9 cellular contexts compared by ENCODE assay signal in the genomic region with DNA sequence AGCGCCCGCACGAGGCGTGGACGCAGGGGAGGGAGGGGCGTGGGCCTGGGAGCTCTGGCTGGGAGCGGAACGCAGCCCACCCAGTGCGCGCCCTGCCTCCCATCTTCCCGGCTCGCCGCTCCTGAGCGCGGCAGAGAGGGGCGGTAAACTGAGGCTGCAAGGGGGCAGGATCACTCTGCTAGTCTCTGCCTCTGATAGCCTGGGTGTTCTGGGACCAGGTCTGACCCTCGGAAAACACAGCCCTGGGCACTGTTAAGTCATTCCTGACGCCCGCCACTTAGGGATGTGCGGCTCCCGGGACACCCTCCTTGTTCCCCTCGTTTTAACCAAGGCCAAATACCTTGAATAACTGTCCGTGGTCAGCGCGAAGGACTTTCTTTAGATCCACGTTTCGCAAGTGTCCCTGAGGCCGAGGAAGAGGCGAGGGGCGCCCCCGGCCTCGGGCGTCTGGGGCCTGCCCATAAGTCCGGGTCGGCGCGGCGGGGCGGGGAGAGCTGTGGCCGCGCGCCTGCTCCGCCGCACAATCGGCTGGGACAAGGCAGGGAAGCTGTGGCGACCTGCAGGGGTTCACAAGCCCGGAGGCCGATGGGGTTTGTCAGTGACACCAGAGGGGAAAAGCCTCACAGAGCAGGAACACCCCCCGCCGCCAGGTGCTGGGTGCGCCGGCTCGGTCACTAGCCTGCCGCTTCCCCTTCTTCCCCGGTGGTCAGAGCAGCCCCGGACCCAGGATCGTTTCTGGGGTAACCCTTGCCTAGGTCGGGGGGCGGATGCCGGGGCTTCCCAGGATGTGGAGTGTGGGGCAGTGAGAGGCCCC. TPM values are rescaled to one million over a fixed set of nuclear protein-coding genes. Genes with fewer than 3 reads are reported as not detected.
DNase-seq lines count a peak whose midpoint lies in the region; ATAC-seq and TF ChIP-seq lines count a peak whose summit lies in the region.
"Had no signal": no experiment of that assay in that cellular context is flagged by ENCODE, and none has a peak within 500 bp of the region (broad histone marks: within the 10 kb centered on the region; RNA-seq: fewer than 3 reads in every experiment).

No MANE protein-coding gene starts in this region.

- peaks cover 18% of the 10 kb centered on the region for H3K4me1 Mint-ChIP-seq in GM23338

- no peaks in the 10 kb centered on the region for H3K9me2 ChIP-seq in GM23338 (ENCODE audit: insufficient read depth)

- no peaks in the 10 kb centered on the region for H3K9me3 ChIP-seq in iPS-18a (ENCODE audit: control insufficient read depth, low read depth, low read length)

- peaks cover 3% of the 10 kb centered on the region; the same call in 1 of the 3 replicates for H3K36me3 Mint-ChIP-seq in GM23338 (ENCODE audit: low read depth)

- no peaks in the 10 kb centered on the region for H3K79me2 ChIP-seq in GM23338 (replicated peaks; ENCODE audit: insufficient read depth)

- H3K27ac ChIP-seq in GM23338 (ENCODE audit: low read depth) (no peak overlapping the region), iPS-18a (ENCODE audit: low read length) (no peak overlapping the region)
- H3K27ac ChIP-seq: SK-N-MC had no signal

- H3K36me3 ChIP-seq in GM23338 (ENCODE audit: insufficient read depth) (no peaks in the 10 kb centered on the region), iPS-18a (ENCODE audit: control insufficient read depth, low read depth, low read length) (no peaks in the 10 kb centered on the region)

- H3K4me1 ChIP-seq in GM23338 (ENCODE audit: insufficient read depth) (peaks cover 16% of the 10 kb centered on the region), iPS-18a (ENCODE audit: control insufficient read depth, low read depth, low read length) (peaks cover 9% of the 10 kb centered on the region)

- H4K20me1 ChIP-seq in GM23338 (replicated peaks; ENCODE audit: insufficient read depth): peaks cover 2% of the 10 kb centered on the region

- H3K27me3 Mint-ChIP-seq in GM23338 (ENCODE audit: insufficient read depth, low read depth, poor library complexity): peaks cover 86% of the 10 kb centered on the region

- H3K4me2 ChIP-seq in GM23338: peak overlapping the region; percentile 96

- H3K27ac Mint-ChIP-seq in GM23338: no peak overlapping the region

- H3F3A ChIP-seq in GM23338 (replicated peaks; ENCODE audit: low read depth): peaks cover 17% of the 10 kb centered on the region

- no peak overlapping the region for H3K9ac ChIP-seq in iPS-18a (ENCODE audit: low read length)

- peak overlapping the region; percentile 59 for H3K4me3 Mint-ChIP-seq in GM23338

- peak; percentile 18 for ATAC-seq in GM23338
- ATAC-seq in HG02610 (IDR thresholded peaks at IDR 0.05; ENCODE audit: unreplicated experiment): no peak
- ATAC-seq in GM21447 (IDR thresholded peaks at IDR 0.05; ENCODE audit: unreplicated experiment): no peak

- H3K27me3 ChIP-seq in GM23338 (ENCODE audit: insufficient read depth): peaks cover 98% of the 10 kb centered on the region
- peaks cover 98% of the 10 kb centered on the region for H3K27me3 ChIP-seq in iPS-18a (ENCODE audit: control insufficient read depth, insufficient read depth, low read length)

- TF ChIP-seq CTCF in GM23338 (conservative IDR thresholded peaks at IDR 0.05; ENCODE audit: low read depth in 2 of 2): no peak

- peak; percentile 74 for DNase-seq in GM23338 (ENCODE audit: low spot score)
- DNase-seq in activated CD8-positive, alpha-beta memory T cell treated with anti-CD3 and anti-CD28 coated beads, Interleukin-2, amount 50 U/mL, for 48 hours: peak; percentile 71
- peak; percentile 59 for DNase-seq in stimulated activated CD8-positive, alpha-beta memory T cell treated with anti-CD3 and anti-CD28 coated beads, Interleukin-4, amount 100 ng/mL, for 48 hours
- no peak for DNase-seq in foreskin melanocyte
- no peak for DNase-seq in DMS153 (lab: John Stamatoyannopoulos, UW)

- peak overlapping the region; percentile 96 for H2AFZ ChIP-seq in GM23338

- no peaks in the 10 kb centered on the region; the same call in 2 of the 3 replicates for H3K9me3 Mint-ChIP-seq in GM23338

- H3K4me3 ChIP-seq in GM23338 (peak overlapping the region; percentile 64), iPS-18a (ENCODE audit: low read length) (peak overlapping the region; percentile 38)

TF ChIP-seq in GM23338, 12 proteins besides CTCF, POLR2A, EP300 and RAD21:
- TF ChIP-seq, protein P1, sequence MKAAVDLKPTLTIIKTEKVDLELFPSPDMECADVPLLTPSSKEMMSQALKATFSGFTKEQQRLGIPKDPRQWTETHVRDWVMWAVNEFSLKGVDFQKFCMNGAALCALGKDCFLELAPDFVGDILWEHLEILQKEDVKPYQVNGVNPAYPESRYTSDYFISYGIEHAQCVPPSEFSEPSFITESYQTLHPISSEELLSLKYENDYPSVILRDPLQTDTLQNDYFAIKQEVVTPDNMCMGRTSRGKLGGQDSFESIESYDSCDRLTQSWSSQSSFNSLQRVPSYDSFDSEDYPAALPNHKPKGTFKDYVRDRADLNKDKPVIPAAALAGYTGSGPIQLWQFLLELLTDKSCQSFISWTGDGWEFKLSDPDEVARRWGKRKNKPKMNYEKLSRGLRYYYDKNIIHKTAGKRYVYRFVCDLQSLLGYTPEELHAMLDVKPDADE (IDR thresholded peaks at IDR 0.05): no peak
- TF ChIP-seq EZH2phosphoT487 (IDR thresholded peaks at IDR 0.05; ENCODE audit: unreplicated experiment): peak; percentile 65
- TF ChIP-seq EZH2 (IDR thresholded peaks at IDR 0.05; ENCODE audit: low read depth, unreplicated experiment): peak; percentile 92

RNA-seq across cellular contexts. Expression of gene ITPKA, which starts 1.5 kb away (rescaled TPM):
- total RNA-seq in GM23338 (2014; rRNA removed; shearing (Covaris generic)): 1.5 and 2.1 TPM in 2 replicates
- 0.35 and 0.55 TPM in 2 replicates for polyA plus RNA-seq in GM23338 (2016; fragmentation: Nextera tagmentation; extraction: Ambion mirVana)

RNA-seq across cellular contexts. Expression of gene LTK, which starts 18.5 kb away (rescaled TPM):
- total RNA-seq in GM23338 (2014; rRNA removed; shearing (Covaris generic)): 0.14 TPM in 1 of 2 replicates, not detected in the other
- 0.40 TPM in 1 of 2 replicates, not detected in the other for polyA plus RNA-seq in GM23338 (2016; fragmentation: Nextera tagmentation; extraction: Ambion mirVana)

RNA-seq across cellular contexts. Expression of gene RPAP1, which starts 48.9 kb away (rescaled TPM):
- 47.1 and 69.0 TPM in 2 replicates for total RNA-seq in GM23338 (2014; rRNA removed; shearing (Covaris generic))
- 40.1 and 42.3 TPM in 2 replicates for polyA plus RNA-seq in GM23338 (2016; fragmentation: Nextera tagmentation; extraction: Ambion mirVana)

Comparison
In these comparisons a context has a peak if more than half of its experiments do, and no peak if none do; other contexts are left out.
1. DNase-seq: peak in GM23338 (single experiment), activated CD8-positive, alpha-beta memory T cell treated with anti-CD3 and anti-CD28 coated beads, Interleukin-2, amount 50 U/mL, for 48 hours (single experiment) and stimulated activated CD8-positive, alpha-beta memory T cell treated with anti-CD3 and anti-CD28 coated beads, Interleukin-4, amount 100 ng/mL, for 48 hours (single experiment); none in foreskin melanocyte (single experiment) and DMS153 (single experiment).